Comparison of ENCODE assay signal across 19 cellular contexts in the genomic region with DNA sequence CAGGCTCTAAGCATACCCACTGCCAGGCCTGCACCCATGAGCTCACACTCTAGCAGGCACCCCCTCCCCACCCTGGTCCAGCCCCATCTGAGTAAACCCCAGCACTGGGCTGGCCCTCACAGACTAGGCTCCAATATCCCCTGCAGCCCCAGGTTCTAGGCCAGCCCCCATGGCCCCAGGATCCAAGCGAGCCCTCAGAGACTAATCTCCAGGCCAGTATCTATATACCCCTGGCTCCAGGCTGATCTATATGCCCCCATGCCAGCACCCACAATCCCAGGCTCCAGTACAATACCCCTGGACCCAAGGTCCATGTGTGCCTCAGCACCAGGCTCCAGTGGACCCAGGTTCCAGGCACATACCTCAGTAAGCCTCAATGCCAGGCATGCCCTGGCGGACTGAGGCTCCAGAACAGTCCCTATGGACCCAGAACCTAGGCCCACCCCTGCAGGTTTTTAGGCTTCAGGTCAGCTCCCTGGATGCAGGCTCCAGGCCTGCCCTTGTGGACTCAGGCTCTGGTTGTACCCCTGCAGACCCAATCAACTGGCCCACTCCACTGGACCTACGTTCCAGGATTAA.
"Had no signal": no experiment of that assay in that cellular context is flagged by ENCODE, and none has a peak within 500 bp of the region (broad histone marks: within the 10 kb centered on the region; RNA-seq: fewer than 3 reads in every experiment).

No MANE protein-coding gene starts in this region.

- DNase-seq: activated CD4-positive, CD25-positive, alpha-beta regulatory T cell treated with anti-CD3 and anti-CD28 coated beads, Interleukin-2, amount 50 U/mL, for 72 hours; activated gamma-delta T cell treated with Interleukin-2 at 50 U/mL for 16 hours; activated naive CD8-positive, alpha-beta T cell treated with anti-CD3 and anti-CD28 coated beads, Interleukin-2, amount 10 ng/mL, durations not matched to agents 7 days and 5 days; central memory CD4-positive, alpha-beta T cell; colonic mucosa; foreskin melanocyte; glutamatergic neuron; hippocampal formation; left lung; pancreas; stimulated activated CD4-positive, alpha-beta T cell treated with anti-CD3 and anti-CD28 coated beads, Interleukin-4, amount 100 ng/mL, for 24 hours; T-helper 2 cell; tibial artery; uterus had no signal

- H3K4me3 ChIP-seq: colonic mucosa, left lung, pancreas, tibial artery, uterus had no signal

- ATAC-seq: left lung; sciatic nerve; stimulated activated memory B cell treated with anti-CD40 and anti-IgM and Interleukin-4, amounts not matched to agents 10 μg/mL and 1 μg/mL and 100 μg/mL, for 72 hours had no signal

- H3K27ac ChIP-seq: colonic mucosa, left lung, pancreas, tibial artery, uterus, VCaP had no signal

- H3K4me3 Mint-ChIP-seq: activated naive CD8-positive, alpha-beta T cell treated with anti-CD3 and anti-CD28 coated beads, Interleukin-2, amount 10 ng/mL, durations not matched to agents 7 days and 5 days; brain; neural crest cell; stimulated activated memory B cell treated with anti-CD40 and anti-IgM and Interleukin-4, amounts not matched to agents 10 μg/mL and 1 μg/mL and 100 μg/mL, for 72 hours had no signal

- H3K4me1 Mint-ChIP-seq: brain; neural crest cell; stimulated activated memory B cell treated with anti-CD40 and anti-IgM and Interleukin-4, amounts not matched to agents 10 μg/mL and 1 μg/mL and 100 μg/mL, for 72 hours had no signal

- H3K27me3 Mint-ChIP-seq: activated naive CD8-positive, alpha-beta T cell treated with anti-CD3 and anti-CD28 coated beads, Interleukin-2, amount 10 ng/mL, durations not matched to agents 7 days and 5 days; brain; stimulated activated memory B cell treated with anti-CD40 and anti-IgM and Interleukin-4, amounts not matched to agents 10 μg/mL and 1 μg/mL and 100 μg/mL, for 72 hours had no signal

- H3K27me3 ChIP-seq: colonic mucosa, left lung, pancreas, tibial artery, uterus had no signal

- H3K27ac Mint-ChIP-seq: activated naive CD8-positive, alpha-beta T cell treated with anti-CD3 and anti-CD28 coated beads, Interleukin-2, amount 10 ng/mL, durations not matched to agents 7 days and 5 days; stimulated activated memory B cell treated with anti-CD40 and anti-IgM and Interleukin-4, amounts not matched to agents 10 μg/mL and 1 μg/mL and 100 μg/mL, for 72 hours had no signal

- H3K36me3 ChIP-seq: colonic mucosa, uterus had no signal

- H3K9me3 ChIP-seq: colonic mucosa, pancreas, uterus had no signal

- H3K4me1 ChIP-seq: colonic mucosa, left lung, pancreas, tibial artery, uterus had no signal
